In the genomic region with DNA sequence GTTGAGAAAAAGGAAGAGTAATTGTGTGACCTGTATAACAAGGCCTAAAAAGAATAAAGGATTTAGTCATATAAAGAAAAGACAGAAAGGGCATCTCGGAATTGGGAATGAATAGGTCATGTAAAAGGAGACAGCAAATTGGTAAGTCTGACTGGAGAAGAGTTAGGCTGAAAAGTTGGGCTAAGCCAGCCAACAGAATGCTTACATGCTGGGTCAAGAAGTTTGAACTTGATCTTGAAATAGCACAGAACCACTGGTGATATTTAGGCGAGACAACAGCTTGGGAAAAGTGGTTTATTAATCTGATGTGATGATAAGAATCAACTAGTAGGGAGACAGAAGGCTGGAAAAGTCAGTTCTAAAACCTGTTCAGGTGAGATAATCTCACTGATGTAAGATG, we compare ENCODE assay signal across 1 cellular context.
TF ChIP-seq lines count a peak whose summit lies in the region.

No MANE protein-coding gene starts in this region.

TF ChIP-seq in IMR-90, 13 proteins besides CTCF, POLR2A, EP300 and RAD21:
- TF ChIP-seq CHD1 (IDR thresholded peaks at IDR 0.05; ENCODE audit: low read depth, low read length) (no peak), MAFK (IDR thresholded peaks at IDR 0.05; ENCODE audit: low read depth, low read length) (no peak), FOS (IDR thresholded peaks at IDR 0.05; ENCODE audit: low read depth, low read length) (no peak), MAZ (IDR thresholded peaks at IDR 0.05; ENCODE audit: borderline replicate concordance, low read depth, low read length) (no peak), CEBPB (IDR thresholded peaks at IDR 0.05; ENCODE audit: low read depth, low read length) (no peak), SMC3 (IDR thresholded peaks at IDR 0.05; ENCODE audit: low read depth, low read length) (no peak), BHLHE40 (IDR thresholded peaks at IDR 0.05; ENCODE audit: low read depth, low read length) (no peak), NFE2L2 (IDR thresholded peaks at IDR 0.05; ENCODE audit: low read depth, low read length) (no peak), RCOR1 (IDR thresholded peaks at IDR 0.05; ENCODE audit: insufficient replicate concordance, low read length) (no peak)
- TF ChIP-seq, protein P1, sequence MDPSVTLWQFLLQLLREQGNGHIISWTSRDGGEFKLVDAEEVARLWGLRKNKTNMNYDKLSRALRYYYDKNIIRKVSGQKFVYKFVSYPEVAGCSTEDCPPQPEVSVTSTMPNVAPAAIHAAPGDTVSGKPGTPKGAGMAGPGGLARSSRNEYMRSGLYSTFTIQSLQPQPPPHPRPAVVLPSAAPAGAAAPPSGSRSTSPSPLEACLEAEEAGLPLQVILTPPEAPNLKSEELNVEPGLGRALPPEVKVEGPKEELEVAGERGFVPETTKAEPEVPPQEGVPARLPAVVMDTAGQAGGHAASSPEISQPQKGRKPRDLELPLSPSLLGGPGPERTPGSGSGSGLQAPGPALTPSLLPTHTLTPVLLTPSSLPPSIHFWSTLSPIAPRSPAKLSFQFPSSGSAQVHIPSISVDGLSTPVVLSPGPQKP (IDR thresholded peaks at IDR 0.05; ENCODE audit: borderline replicate concordance, low read depth, low read length) = no peak
- TF ChIP-seq, protein P2, sequence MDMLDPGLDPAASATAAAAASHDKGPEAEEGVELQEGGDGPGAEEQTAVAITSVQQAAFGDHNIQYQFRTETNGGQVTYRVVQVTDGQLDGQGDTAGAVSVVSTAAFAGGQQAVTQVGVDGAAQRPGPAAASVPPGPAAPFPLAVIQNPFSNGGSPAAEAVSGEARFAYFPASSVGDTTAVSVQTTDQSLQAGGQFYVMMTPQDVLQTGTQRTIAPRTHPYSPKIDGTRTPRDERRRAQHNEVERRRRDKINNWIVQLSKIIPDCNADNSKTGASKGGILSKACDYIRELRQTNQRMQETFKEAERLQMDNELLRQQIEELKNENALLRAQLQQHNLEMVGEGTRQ (IDR thresholded peaks at IDR 0.05; ENCODE audit: low read depth, low read length) = no peak
